Comparison of ENCODE assay signal across 17 cellular contexts in the genomic region with DNA sequence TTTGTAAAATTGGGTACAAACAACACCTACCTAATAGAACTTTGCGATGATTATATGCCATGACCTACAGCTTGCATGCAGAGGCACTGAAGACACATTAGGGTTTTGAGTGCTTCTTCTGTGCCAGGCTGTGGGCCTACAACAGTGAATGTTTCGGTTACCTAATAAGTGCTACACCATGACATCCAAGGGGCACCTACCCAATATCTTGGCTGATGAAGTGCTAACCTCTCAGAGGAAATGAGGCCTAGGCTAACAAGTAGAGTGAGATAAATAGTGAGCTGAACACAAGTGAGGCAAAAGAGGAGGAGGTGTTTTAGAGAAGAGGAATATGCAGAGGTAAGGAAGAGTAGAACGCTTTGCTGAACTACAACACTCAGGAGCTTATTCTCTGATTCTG. TPM values are rescaled to one million over a fixed set of nuclear protein-coding genes. Genes with fewer than 3 reads are reported as not detected.
DNase-seq lines count a peak whose midpoint lies in the region; ATAC-seq, FAIRE-seq and TF ChIP-seq lines count a peak whose summit lies in the region.
"Had no signal": no experiment of that assay in that cellular context is flagged by ENCODE, and none has a peak within 500 bp of the region (broad histone marks: within the 10 kb centered on the region; RNA-seq: fewer than 3 reads in every experiment).

No MANE protein-coding gene starts in this region.

- no peak for FAIRE-seq in H1 (lab: Jason Lieb, UNC)
- FAIRE-seq: D721Med, HepG2 had no signal

- peak overlapping the region; percentile 86 for H3K27ac Mint-ChIP-seq in stimulated activated naive CD8-positive, alpha-beta T cell treated with anti-CD3 and anti-CD28 coated beads, Interleukin-15, Interleukin-2, amounts not matched to agents 100 ng/mL and 50 ng/mL, for 24 hours
- peak overlapping the region; percentile 82 for H3K27ac Mint-ChIP-seq in activated CD8-positive, alpha-beta T cell treated with anti-CD3 and anti-CD28 coated beads for 36 hours

- H3K4me1 ChIP-seq in H1 (replicated peaks in 1 of 4; ENCODE audit: control insufficient read depth in 3 of 4, insufficient read depth in 4 of 4, low read length in 3 of 4) (no peaks in the 10 kb centered on the region), smooth muscle cell (ENCODE audit: low read depth) (no peaks in the 10 kb centered on the region)
- H3K4me1 ChIP-seq: SJSA1 had no signal

- H3K56ac ChIP-seq in H1 (replicated peaks; ENCODE audit: insufficient read length, low read depth, low read length): no peak overlapping the region

- no peak overlapping the region for H3K4ac ChIP-seq in H1 (replicated peaks; ENCODE audit: insufficient read length, low read depth, low read length)

- H2BK15ac ChIP-seq in H1 (ENCODE audit: low read length): no peak overlapping the region

- no peak for TF ChIP-seq RAD21 in H1 (IDR thresholded peaks at IDR 0.05 in 1 of 2, conservative IDR thresholded peaks at IDR 0.05 in 1 of 2; ENCODE audit: low read depth in 2 of 2, low read length in 2 of 2)

- peaks cover 4% of the 10 kb centered on the region for H3K9me3 Mint-ChIP-seq in stimulated activated naive CD8-positive, alpha-beta T cell treated with anti-CD3 and anti-CD28 coated beads, Interleukin-15, Interleukin-2, amounts not matched to agents 100 ng/mL and 50 ng/mL, for 24 hours
- peaks cover 2% of the 10 kb centered on the region for H3K9me3 Mint-ChIP-seq in activated CD8-positive, alpha-beta T cell treated with anti-CD3 and anti-CD28 coated beads for 36 hours

- H3K4me1 Mint-ChIP-seq in stimulated activated naive CD8-positive, alpha-beta T cell treated with anti-CD3 and anti-CD28 coated beads, Interleukin-15, Interleukin-2, amounts not matched to agents 100 ng/mL and 50 ng/mL, for 24 hours (ENCODE audit: low read depth): peaks cover 35% of the 10 kb centered on the region
- peaks cover 33% of the 10 kb centered on the region for H3K4me1 Mint-ChIP-seq in activated CD8-positive, alpha-beta T cell treated with anti-CD3 and anti-CD28 coated beads for 36 hours (ENCODE audit: low read depth)

- no peaks in the 10 kb centered on the region for H3K79me1 ChIP-seq in H1 (ENCODE audit: low read depth, low read length)

- peak overlapping the region; percentile 18 for H3K4me3 Mint-ChIP-seq in stimulated activated naive CD8-positive, alpha-beta T cell treated with anti-CD3 and anti-CD28 coated beads, Interleukin-15, Interleukin-2, amounts not matched to agents 100 ng/mL and 50 ng/mL, for 24 hours
- H3K4me3 Mint-ChIP-seq in activated CD8-positive, alpha-beta T cell treated with anti-CD3 and anti-CD28 coated beads for 36 hours: no peak overlapping the region

- POLR2A ChIA-PET in activated CD8-positive, alpha-beta T cell treated with anti-CD3 and anti-CD28 coated beads for 36 hours (lab: Charles Lee): interaction anchor here (0.6 to 2.3 kb wide), 6 partner anchors 11 to 119 kb away, joined by 3 to 6 read pairs (median 4); partner anchors contain the start of gene RASGRP1
- POLR2A ChIA-PET in H1 (lab: Charles Lee; ENCODE audit: partially characterized antibody): no interaction called here

- no peak overlapping the region for H2BK5ac ChIP-seq in H1 (ENCODE audit: low read depth, low read length)

- no peak for TF ChIP-seq POLR2A in H1 (IDR thresholded peaks at IDR 0.05; ENCODE audit: control extremely low read depth in 1 of 2, low read depth in 2 of 2, low read length in 2 of 2)

- 0 out of 2 replicates have a peak overlapping the region, but pooled peaks have one; percentile 22 for H2AFZ ChIP-seq in H1 (ENCODE audit: low read length)
- H2AFZ ChIP-seq in smooth muscle cell (ENCODE audit: low read depth): no peak overlapping the region

- H4K5ac ChIP-seq in H1 (ENCODE audit: insufficient read length, low read depth, low read length): no peak overlapping the region

- 98% methylated on average over 3 of the region's 3 CpGs; no CpG with 5 or more reads in 1 of the 2 experiments for WGBS in H1 (ENCODE audit: extremely low coverage in 1 of 2, insufficient coverage in 1 of 2, insufficient read length in 1 of 2, insufficient replicate concordance in 2 of 2, low coverage in 1 of 2, low lambda C conversion rate in 2 of 2, missing lambda C conversion rate in 1 of 2), 2 experiments
- WGBS in smooth muscle cell (ENCODE audit: low lambda C conversion rate): 98% methylated on average over 3 of the region's 3 CpGs

- no peak overlapping the region for H2BK120ac ChIP-seq in H1 (replicated peaks; ENCODE audit: low read depth, low read length)

- H3K23ac ChIP-seq in H1 (ENCODE audit: insufficient read length): no peak overlapping the region

- H3K23me2 ChIP-seq in H1 (ENCODE audit: low read depth, low read length): no peaks in the 10 kb centered on the region; the same call in 1 of the 2 replicates

- H4K91ac ChIP-seq in H1 (replicated peaks; ENCODE audit: insufficient read length, low read length): no peak overlapping the region

- H3K79me2 ChIP-seq in H1 (ENCODE audit: control insufficient read depth in 1 of 2, insufficient read depth in 2 of 2, low read length in 2 of 2) (no peaks in the 10 kb centered on the region), smooth muscle cell (ENCODE audit: low read depth) (no peaks in the 10 kb centered on the region)

- H3K9me3 ChIP-seq in H1 (ENCODE audit: insufficient read depth in 2 of 2, low read depth in 1 of 2, low read length in 1 of 2) (peaks cover 0 to 2% of the 10 kb centered on the region in 2 experiments; a peak in 1 of 4 replicates), smooth muscle cell (replicated peaks; ENCODE audit: low read depth) (no peaks in the 10 kb centered on the region)
- H3K9me3 ChIP-seq: SJSA1 had no signal

- no peaks in the 10 kb centered on the region for H3F3A ChIP-seq in smooth muscle cell (ENCODE audit: low read depth)

- no peaks in the 10 kb centered on the region for H3K27me3 ChIP-seq in H1 (replicated peaks in 1 of 4; ENCODE audit: control insufficient read depth in 3 of 4, extremely low read depth in 1 of 4, insufficient read depth in 3 of 4, low read length in 3 of 4)
- peaks cover 5% of the 10 kb centered on the region for H3K27me3 ChIP-seq in smooth muscle cell (ENCODE audit: low read depth)
- H3K27me3 ChIP-seq: SJSA1 had no signal

- no peaks in the 10 kb centered on the region for H3K36me3 ChIP-seq in H1 (ENCODE audit: control insufficient read depth in 2 of 4, insufficient read depth in 4 of 4, low read length in 3 of 4)
- H3K36me3 ChIP-seq in smooth muscle cell (ENCODE audit: low read depth): no peaks in the 10 kb centered on the region
- H3K36me3 ChIP-seq: SJSA1 had no signal

- TF ChIP-seq CTCF in activated CD8-positive, alpha-beta T cell treated with anti-CD3 and anti-CD28 coated beads for 36 hours (IDR thresholded peaks at IDR 0.05): no peak
- TF ChIP-seq CTCF in H1 (IDR thresholded peaks at IDR 0.05; ENCODE audit: control extremely low read depth in 1 of 3, insufficient read depth in 1 of 3, low read depth in 1 of 3, low read length in 3 of 3): no peak
- TF ChIP-seq CTCF in smooth muscle cell (IDR thresholded peaks at IDR 0.05; ENCODE audit: borderline replicate concordance, insufficient read depth, poor library complexity, severe bottlenecking): no peak

- H4K20me1 ChIP-seq in H1 (replicated peaks in 1 of 2; ENCODE audit: control insufficient read depth in 1 of 2, insufficient read depth in 2 of 2, low read length in 2 of 2) (no peaks in the 10 kb centered on the region), smooth muscle cell (ENCODE audit: low read depth) (no peaks in the 10 kb centered on the region)

- H3K4me2 ChIP-seq in H1 (ENCODE audit: insufficient read depth in 1 of 2, low read depth in 2 of 2, low read length in 2 of 2) (no peak overlapping the region), smooth muscle cell (no peak overlapping the region)
- H3K4me2 ChIP-seq: KMS-11 had no signal

- CTCF ChIA-PET in activated CD8-positive, alpha-beta T cell treated with anti-CD3 and anti-CD28 coated beads for 36 hours (lab: Charles Lee): interaction anchor here (1.1 to 2.0 kb wide), 3 partner anchors 9 to 76 kb away, joined by 3 to 6 read pairs (median 4); partner anchors contain the start of gene RASGRP1
- CTCF ChIA-PET in H1 (lab: Charles Lee; ENCODE audit: partially characterized antibody): interaction anchor here (1.2 to 3.2 kb wide), 2 partner anchors 12 to 24 kb away, joined by 3 to 16 read pairs; partner anchors contain the start of gene RASGRP1

- H3K27ac ChIP-seq in H1 (ENCODE audit: low read depth, low read length): no peak overlapping the region
- H3K27ac ChIP-seq in smooth muscle cell (ENCODE audit: low read depth): no peak overlapping the region
- H3K27ac ChIP-seq: KMS-11, SJSA1 had no signal

- DNase-seq in stimulated activated naive CD8-positive, alpha-beta T cell treated with anti-CD3 and anti-CD28 coated beads, Interleukin-15, Interleukin-2, amounts not matched to agents 100 U/mL and 50 U/mL, for 24 hours: no peak
- DNase-seq in activated CD8-positive, alpha-beta T cell treated with anti-CD3 and anti-CD28 coated beads for 36 hours: no peak
- no peak for DNase-seq in H1 (ENCODE audit: low read depth in 1 of 2, low spot score in 2 of 2)
- peak; percentile 6 for DNase-seq in superior temporal gyrus (ENCODE audit: extremely low spot score)
- DNase-seq in NCI-H1417 treated with DMSO at 0.1 percent for 48 hours (lab: John Stamatoyannopoulos, UW): no peak
- DNase-seq in smooth muscle cell (lab: John Stamatoyannopoulos, UW; ENCODE audit: unreplicated experiment): no peak
- DNase-seq: DMS79 treated with DMSO at 0.1 percent for 48 hours, NCI-H1436 treated with DMSO at 0.1 percent for 48 hours, NCI-H2081, NCI-H524 had no signal

- H2BK20ac ChIP-seq in H1 (ENCODE audit: low read length): no peak overlapping the region

- H3K18ac ChIP-seq in H1 (ENCODE audit: extremely low read depth, low read length): no peak overlapping the region

- peak overlapping the region in 1 of 4 experiments; percentile 27; a peak in 1 of 7 replicates for H3K9ac ChIP-seq in H1 (replicated peaks in 1 of 4; ENCODE audit: extremely low read depth in 1 of 4, low read depth in 3 of 4, low read length in 3 of 4)
- no peak overlapping the region for H3K9ac ChIP-seq in smooth muscle cell (ENCODE audit: low read depth)
- H3K9ac ChIP-seq: KMS-11 had no signal

- no peak overlapping the region for H2BK12ac ChIP-seq in H1 (ENCODE audit: low read depth, low read length)

- H2AK5ac ChIP-seq in H1 (ENCODE audit: low read depth, low read length): no peak overlapping the region

- no peak for ATAC-seq in stimulated activated naive CD8-positive, alpha-beta T cell treated with anti-CD3 and anti-CD28 coated beads, Interleukin-15, Interleukin-2, amounts not matched to agents 100 U/mL and 50 U/mL, for 24 hours
- peak; percentile 54 for ATAC-seq in activated CD8-positive, alpha-beta T cell treated with anti-CD3 and anti-CD28 coated beads for 36 hours
- ATAC-seq in GM18907 (IDR thresholded peaks at IDR 0.05; ENCODE audit: unreplicated experiment): no peak
- ATAC-seq: HepG2 had no signal

- H3K36me3 Mint-ChIP-seq in stimulated activated naive CD8-positive, alpha-beta T cell treated with anti-CD3 and anti-CD28 coated beads, Interleukin-15, Interleukin-2, amounts not matched to agents 100 ng/mL and 50 ng/mL, for 24 hours (ENCODE audit: low read depth): no peaks in the 10 kb centered on the region
- H3K36me3 Mint-ChIP-seq in activated CD8-positive, alpha-beta T cell treated with anti-CD3 and anti-CD28 coated beads for 36 hours (ENCODE audit: low read depth): no peaks in the 10 kb centered on the region

- no peak overlapping the region for H4K8ac ChIP-seq in H1 (ENCODE audit: extremely low read depth, insufficient read depth, low read length)

- no peak for TF ChIP-seq EP300 in H1 (IDR thresholded peaks at IDR 0.05; ENCODE audit: borderline replicate concordance in 1 of 2, low read depth in 2 of 2, low read length in 2 of 2)

- intact Hi-C loops in activated CD8-positive, alpha-beta T cell treated with anti-CD3 and anti-CD28 coated beads for 36 hours (cut with micrococcal nuclease): no loop called here

- H3K4me3 ChIP-seq in H1 (ENCODE audit: extremely low read depth in 1 of 4, insufficient read depth in 2 of 4, low read depth in 3 of 4, low read length in 4 of 4) (no peak overlapping the region), smooth muscle cell (no peak overlapping the region)
- H3K4me3 ChIP-seq: SJSA1 had no signal

- H3K14ac ChIP-seq in H1 (ENCODE audit: insufficient read length): no peak overlapping the region

- no peaks in the 10 kb centered on the region for H3K27me3 Mint-ChIP-seq in stimulated activated naive CD8-positive, alpha-beta T cell treated with anti-CD3 and anti-CD28 coated beads, Interleukin-15, Interleukin-2, amounts not matched to agents 100 ng/mL and 50 ng/mL, for 24 hours
- no peaks in the 10 kb centered on the region for H3K27me3 Mint-ChIP-seq in activated CD8-positive, alpha-beta T cell treated with anti-CD3 and anti-CD28 coated beads for 36 hours

RNA-seq across cellular contexts. Expression of gene RASGRP1, which starts 12.2 kb away (rescaled TPM):
- total RNA-seq in activated CD8-positive, alpha-beta T cell treated with anti-CD3 and anti-CD28 coated beads for 36 hours: 100 to 1,000 TPM; 105 to 106 TPM
- 2.1 and 4.1 TPM in 2 replicates for total RNA-seq in H1 (2021; fragmentation: NEBNext Ultra II Directional; extraction: Animal tissue kit (Norgen Biotek cat#: 25700))
- polyA plus RNA-seq in H1 (2011; rRNA removed): 1.0 and 1.1 TPM in 2 replicates
- polyA plus RNA-seq in H1 (2011; cell fraction: cytosol; rRNA removed): 1.0 TPM
- polyA plus RNA-seq in H1 (2011; cell fraction: nucleus; rRNA removed): 1.3 TPM
- 1.2 to 1.8 TPM (median 1.7 TPM) in 4 replicates for polyA plus RNA-seq in H1 (2012, experiment 1 of 2)
- polyA plus RNA-seq in H1 (2012, experiment 2 of 2): 0.10 TPM
- 0.99 TPM for polyA plus RNA-seq in H1 (2013, experiment 1 of 2)
- 1.1 TPM for polyA plus RNA-seq in H1 (2013, experiment 2 of 2)
- polyA minus RNA-seq in H1 (2011; rRNA and poly(A)+ RNA removed): 6.1 and 8.0 TPM in 2 replicates
- polyA minus RNA-seq in H1 (2011; cell fraction: cytosol; rRNA and poly(A)+ RNA removed): 4.0 TPM
- polyA minus RNA-seq in H1 (2011; cell fraction: nucleus; rRNA and poly(A)+ RNA removed): 5.6 TPM
- total RNA-seq in smooth muscle cell: 9.5 and 10.0 TPM in 2 replicates
- 0.97 and 7.8 TPM in 2 replicates for polyA plus RNA-seq in smooth muscle cell
- total RNA-seq: G401, SJSA1 had no signal
- polyA plus RNA-seq: HepG2 had no signal
